16 cellular contexts compared by ENCODE assay signal in genomic region chr1:169345500-169345899, GRCh38. TPM values are rescaled to one million over a fixed set of nuclear protein-coding genes. Genes with fewer than 3 reads are reported as not detected.
DNase-seq lines count a peak whose midpoint lies in the region; ATAC-seq, FAIRE-seq and TF ChIP-seq lines count a peak whose summit lies in the region.
"Had no signal": no experiment of that assay in that cellular context is flagged by ENCODE, and none has a peak within 500 bp of the region (broad histone marks: within the 10 kb centered on the region; RNA-seq: fewer than 3 reads in every experiment).

No MANE protein-coding gene starts in this region.

- H3K9me2 ChIP-seq in hepatocyte (replicated peaks; ENCODE audit: insufficient read depth), result no peaks in the 10 kb centered on the region

- no peak for TF ChIP-seq EP300 in HepG2 (IDR thresholded peaks at IDR 0.05; ENCODE audit: low read depth in 2 of 2, low read length in 2 of 2)
- TF ChIP-seq EP300 in HepG2 (CRISPR knock-in tag; IDR thresholded peaks at IDR 0.05; ENCODE audit: borderline replicate concordance), result no peak

- H3K79me2 ChIP-seq in HepG2 (ENCODE audit: insufficient read depth, low read length), result no peaks in the 10 kb centered on the region
- H3K79me2 ChIP-seq in hepatocyte, result peaks cover 6% of the 10 kb centered on the region

- H2AFZ ChIP-seq in HepG2 (ENCODE audit: low read length) (no peak overlapping the region), hepatocyte (no peak overlapping the region)

- TF ChIP-seq CTCF in HepG2 (CRISPR knock-in tag; IDR thresholded peaks at IDR 0.05), result no peak
- no peak for TF ChIP-seq CTCF in right lobe of liver (IDR thresholded peaks at IDR 0.05)
- no peak for TF ChIP-seq CTCF in hepatocyte (IDR thresholded peaks at IDR 0.05; ENCODE audit: poor library complexity)
- TF ChIP-seq CTCF in esophagus squamous epithelium (IDR thresholded peaks at IDR 0.05), result no peak

- intact Hi-C loops in HepG2 (cut with micrococcal nuclease; ENCODE audit: unreplicated experiment), result loop anchor here (5.0 kb wide), 3 partner anchors 198 to 358 kb away; partner anchors contain the start of gene ATP1B1
- intact Hi-C loops in right lobe of liver (cut with DNase I), result loop anchor here in 1 of 2 donors (10.0 kb wide), 1 partner anchor 741 kb away; no protein-coding TSS in a partner anchor
- intact Hi-C loops in esophagus squamous epithelium (cut with DNase I), result loop anchor here (10.0 kb wide), 1 partner anchor 741 kb away; no protein-coding TSS in a partner anchor

- POLR2A ChIA-PET in HepG2 (lab: Yijun Ruan, JAX), result no interaction called here

- H3K4me3 ChIP-seq in HepG2 (replicated peaks in 1 of 3; ENCODE audit: insufficient read depth in 1 of 3, low read depth in 2 of 3, low read length in 3 of 3) (no peak overlapping the region), right lobe of liver (no peak overlapping the region), hepatocyte (no peak overlapping the region), esophagus squamous epithelium (no peak overlapping the region)
- H3K4me3 ChIP-seq: BLaER1 treated with 17β-estradiol and CSF1 and Interleukin-3, amounts not matched to agents 10 nM and 100 nM had no signal

- peaks cover 6% of the 10 kb centered on the region for H3K36me3 Mint-ChIP-seq in T-helper 17 cell (ENCODE audit: low read depth)
- H3K36me3 Mint-ChIP-seq: CD8-positive, alpha-beta T cell had no signal

- DNase-seq in HepG2 (ENCODE audit: low spot score) (peak; percentile 5), right lobe of liver (no peak), T-helper 17 cell (no peak), hepatocyte (ENCODE audit: low spot score) (peak; percentile 8), A172 (ENCODE audit: low spot score) (no peak), esophagus squamous epithelium (lab: John Stamatoyannopoulos, UW) (no peak)
- DNase-seq: 8988T; CD8-positive, alpha-beta T cell; GOT3; H9 had no signal

- BruUV-seq in HepG2 (replicated peaks; lab: Mats Ljungman, UMichigan), result no TSS peak

- WGBS in HepG2 (ENCODE audit: low lambda C conversion rate), result 97% methylated on average over 1 of the region's 1 CpG
- WGBS in right lobe of liver (ENCODE audit: insufficient coverage, low coverage, low lambda C conversion rate, missing lambda C conversion rate), result 100% methylated on average over 1 of the region's 1 CpG
- WGBS in hepatocyte (ENCODE audit: low lambda C conversion rate, missing lambda C conversion rate), result 74% methylated on average over 1 of the region's 1 CpG
- 97 to 100% methylated on average over 1 of the region's 1 CpG for WGBS in esophagus squamous epithelium, 2 donors

- H3K9ac ChIP-seq in HepG2 (ENCODE audit: insufficient read depth, low read depth, low read length), result no peak overlapping the region
- H3K9ac ChIP-seq: BLaER1 treated with 17β-estradiol and CSF1 and Interleukin-3, amounts not matched to agents 10 nM and 100 nM had no signal

- H3K9me3 ChIP-seq in HepG2 (ENCODE audit: low read length) (no peaks in the 10 kb centered on the region), right lobe of liver (no peaks in the 10 kb centered on the region), T-helper 17 cell (ENCODE audit: control insufficient read depth, low read length, poor library complexity, severe bottlenecking) (no peaks in the 10 kb centered on the region), hepatocyte (ENCODE audit: low read depth) (no peaks in the 10 kb centered on the region), esophagus squamous epithelium (no peaks in the 10 kb centered on the region)

- CTCF ChIA-PET in HepG2 (lab: Yijun Ruan, JAX; ENCODE audit: low intra/inter-chr PET ratio, low total read pairs), result no interaction called here

- peaks cover 7% of the 10 kb centered on the region for H3K4me1 Mint-ChIP-seq in T-helper 17 cell

- no peak overlapping the region for H3K4me3 Mint-ChIP-seq in T-helper 17 cell
- H3K4me3 Mint-ChIP-seq: B cell; CD8-positive, alpha-beta T cell; H9 had no signal

- H3K36me3 ChIP-seq in HepG2 (replicated peaks in 1 of 2; ENCODE audit: control insufficient read depth in 1 of 2, insufficient read depth in 2 of 2, low read length in 2 of 2) (no peaks in the 10 kb centered on the region), right lobe of liver (no peaks in the 10 kb centered on the region), hepatocyte (replicated peaks; ENCODE audit: insufficient read depth, low read depth) (no peaks in the 10 kb centered on the region), esophagus squamous epithelium (no peaks in the 10 kb centered on the region)

- no peak for FAIRE-seq in HepG2 (lab: Jason Lieb, UNC)
- FAIRE-seq: G401.6, GM12892 had no signal

- ATAC-seq in HepG2, result no peak
- ATAC-seq in right lobe of liver, result no peak
- no peak for ATAC-seq in T-helper 17 cell
- no peak for ATAC-seq in GM18907 (IDR thresholded peaks at IDR 0.05; ENCODE audit: unreplicated experiment)
- no peak for ATAC-seq in HG02623 (IDR thresholded peaks at IDR 0.05; ENCODE audit: unreplicated experiment)
- ATAC-seq: CD8-positive, alpha-beta T cell had no signal

- H3K27ac ChIP-seq in HepG2 (ENCODE audit: extremely low read length, insufficient read depth, low read length) (no peak overlapping the region), right lobe of liver (no peak overlapping the region), hepatocyte (peak overlapping the region; percentile 60), esophagus squamous epithelium (no peak overlapping the region)
- H3K27ac ChIP-seq: BLaER1 treated with 17β-estradiol and CSF1 and Interleukin-3, amounts not matched to agents 10 nM and 100 nM had no signal

- no peaks in the 10 kb centered on the region for H4K20me1 ChIP-seq in HepG2 (ENCODE audit: insufficient read depth, low read length)
- no peaks in the 10 kb centered on the region for H4K20me1 ChIP-seq in hepatocyte (ENCODE audit: insufficient read depth, poor library complexity, severe bottlenecking)
- H4K20me1 ChIP-seq: BLaER1 treated with 17β-estradiol and CSF1 and Interleukin-3, amounts not matched to agents 10 nM and 100 nM had no signal

- H3K4me2 ChIP-seq in HepG2 (ENCODE audit: low read depth, low read length) (no peak overlapping the region), hepatocyte (peak overlapping the region; percentile 33)
- H3K4me2 ChIP-seq: BLaER1 treated with 17β-estradiol and CSF1 and Interleukin-3, amounts not matched to agents 10 nM and 100 nM had no signal

- H3K27me3 Mint-ChIP-seq in T-helper 17 cell, result no peaks in the 10 kb centered on the region
- H3K27me3 Mint-ChIP-seq: B cell had no signal

- peaks cover 18% of the 10 kb centered on the region for H3K4me1 ChIP-seq in HepG2 (ENCODE audit: insufficient read depth, low read length)
- no peaks in the 10 kb centered on the region for H3K4me1 ChIP-seq in right lobe of liver
- H3K4me1 ChIP-seq in hepatocyte (ENCODE audit: insufficient read depth), result peaks cover 13% of the 10 kb centered on the region
- H3K4me1 ChIP-seq in esophagus squamous epithelium, result no peaks in the 10 kb centered on the region

- in situ Hi-C loops in HepG2 (cut with HindIII; ENCODE audit: extremely low pct_ligation_motif_present, low pct_unique_long_range_greater_than_20kb), result loop anchor here (5.0 to 10.0 kb wide), 2 partner anchors 221 to 733 kb away; no protein-coding TSS in a partner anchor

- peak overlapping the region; percentile 65 for H3K27ac Mint-ChIP-seq in T-helper 17 cell
- H3K27ac Mint-ChIP-seq: B cell; CD8-positive, alpha-beta T cell had no signal

- no peak for TF ChIP-seq RAD21 in HepG2 (CRISPR knock-in tag; IDR thresholded peaks at IDR 0.05)

- TF ChIP-seq POLR2A in HepG2 (IDR thresholded peaks at IDR 0.05; ENCODE audit: insufficient read depth in 1 of 2, low read depth in 2 of 2, low read length in 2 of 2), result no peak
- TF ChIP-seq POLR2A in right lobe of liver (IDR thresholded peaks at IDR 0.05), result no peak
- no peak for TF ChIP-seq POLR2A in esophagus squamous epithelium (IDR thresholded peaks at IDR 0.05)

- H3K27me3 ChIP-seq in HepG2 (ENCODE audit: control insufficient read depth in 1 of 2, insufficient read depth in 2 of 2, low read length in 2 of 2), result no peaks in the 10 kb centered on the region
- H3K27me3 ChIP-seq in right lobe of liver, result no peaks in the 10 kb centered on the region
- H3K27me3 ChIP-seq in hepatocyte, result no peaks in the 10 kb centered on the region
- no peaks in the 10 kb centered on the region for H3K27me3 ChIP-seq in esophagus squamous epithelium
- H3K27me3 ChIP-seq: BLaER1 treated with 17β-estradiol and CSF1 and Interleukin-3, amounts not matched to agents 10 nM and 100 nM had no signal

RNA-seq across cellular contexts. Expression of gene NME7, which starts 22.1 kb away (rescaled TPM):
- total RNA-seq in HepG2 (2016; rRNA removed; fragmentation: Illumina TruSeq; extraction: Trizol) (22.5 and 29.5 TPM in 2 replicates), right lobe of liver (1 to 10 TPM; 2.0 to 6.5 (median 5.3) TPM), T-helper 17 cell (1 to 10 TPM; 9.1 to 9.2 TPM), hepatocyte (13.7 and 25.4 TPM in 2 replicates), esophagus squamous epithelium (10 to 100 TPM in 1 of 4 donors, 1 to 10 TPM in 3; 5.7 to 10.7 (median 7.4) TPM)
- total RNA-seq in HepG2 (2016; cell fraction: cytosol; rRNA removed; fragmentation: Illumina TruSeq; extraction: Trizol; ENCODE audit: low read depth), result 13.0 and 13.8 TPM in 2 replicates
- 22.8 and 33.1 TPM in 2 replicates for total RNA-seq in HepG2 (2016; cell fraction: insoluble cytoplasmic fraction; rRNA removed; fragmentation: Illumina TruSeq; extraction: Trizol)
- total RNA-seq in HepG2 (2016; cell fraction: membrane; rRNA removed; fragmentation: Illumina TruSeq; extraction: Trizol), result 20.2 and 23.2 TPM in 2 replicates
- total RNA-seq in HepG2 (2016; cell fraction: nucleus; rRNA removed; fragmentation: Illumina TruSeq; extraction: Trizol), result 14.9 and 18.6 TPM in 2 replicates
- polyA plus RNA-seq in HepG2 (2011; rRNA removed) (5.1 and 9.4 TPM in 2 replicates), hepatocyte (65.2 and 76.5 TPM in 2 replicates)
- 4.7 and 5.7 TPM in 2 replicates for polyA plus RNA-seq in HepG2 (2011; cell fraction: cytosol; rRNA removed)
- polyA plus RNA-seq in HepG2 (2011; cell fraction: nucleus; rRNA removed), result 2.6 and 3.8 TPM in 2 replicates
- polyA plus RNA-seq in HepG2 (2012), result 10.8 and 67.5 TPM in 2 replicates
- polyA plus RNA-seq in HepG2 (2016; cell fraction: cytosol; fragmentation: Illumina TruSeq; extraction: Trizol; ENCODE audit: low read depth), result 10.7 and 12.2 TPM in 2 replicates
- 28.0 and 28.7 TPM in 2 replicates for polyA plus RNA-seq in HepG2 (2016; cell fraction: insoluble cytoplasmic fraction; fragmentation: Illumina TruSeq; extraction: Trizol; ENCODE audit: low read depth)
- polyA plus RNA-seq in HepG2 (2016; cell fraction: membrane; fragmentation: Illumina TruSeq; extraction: Trizol; ENCODE audit: low read depth), result 12.8 and 19.1 TPM in 2 replicates
- 12.1 and 13.0 TPM in 2 replicates for polyA plus RNA-seq in HepG2 (2016; cell fraction: nucleus; fragmentation: Illumina TruSeq; extraction: Trizol; ENCODE audit: insufficient read depth, low read depth)
- polyA minus RNA-seq in HepG2 (2011; rRNA and poly(A)+ RNA removed; ENCODE audit: low replicate concordance), result 11.9 and 14.6 TPM in 2 replicates
- polyA minus RNA-seq in HepG2 (2011; cell fraction: cytosol; rRNA and poly(A)+ RNA removed), result 4.9 and 11.1 TPM in 2 replicates
- polyA minus RNA-seq in HepG2 (2011; cell fraction: nucleus; rRNA and poly(A)+ RNA removed), result 24.8 and 30.7 TPM in 2 replicates
- 83.7 and 92.4 TPM in 2 replicates for total RNA-seq in A172 (2014; rRNA removed; shearing (Covaris generic))

RNA-seq across cellular contexts. Expression of gene BLZF1, which starts 22.5 kb away (rescaled TPM):
- total RNA-seq in HepG2 (2016; rRNA removed; fragmentation: Illumina TruSeq; extraction: Trizol) (13.7 and 18.7 TPM in 2 replicates), right lobe of liver (10 to 100 TPM in 3 of 6 experiments, 1 to 10 TPM in 3; 8.2 to 13.2 (median 10.1) TPM), T-helper 17 cell (10 to 100 TPM; 13.5 to 16.7 TPM), hepatocyte (22.3 and 29.6 TPM in 2 replicates), esophagus squamous epithelium (10 to 100 TPM; 25.7 to 44.6 (median 37.7) TPM)
- total RNA-seq in HepG2 (2016; cell fraction: cytosol; rRNA removed; fragmentation: Illumina TruSeq; extraction: Trizol; ENCODE audit: low read depth), result 2.1 and 2.3 TPM in 2 replicates
- total RNA-seq in HepG2 (2016; cell fraction: insoluble cytoplasmic fraction; rRNA removed; fragmentation: Illumina TruSeq; extraction: Trizol), result 13.4 and 17.0 TPM in 2 replicates
- 6.2 and 6.7 TPM in 2 replicates for total RNA-seq in HepG2 (2016; cell fraction: membrane; rRNA removed; fragmentation: Illumina TruSeq; extraction: Trizol)
- total RNA-seq in HepG2 (2016; cell fraction: nucleus; rRNA removed; fragmentation: Illumina TruSeq; extraction: Trizol), result 19.7 and 22.9 TPM in 2 replicates
- polyA plus RNA-seq in HepG2 (2011; rRNA removed) (4.2 and 4.5 TPM in 2 replicates), hepatocyte (16.3 and 17.1 TPM in 2 replicates)
- polyA plus RNA-seq in HepG2 (2011; cell fraction: cytosol; rRNA removed), result 1.3 and 2.6 TPM in 2 replicates
- 4.4 and 5.8 TPM in 2 replicates for polyA plus RNA-seq in HepG2 (2011; cell fraction: nucleus; rRNA removed)
- polyA plus RNA-seq in HepG2 (2012), result 4.7 and 5.1 TPM in 2 replicates
- 0.73 and 1.00 TPM in 2 replicates for polyA plus RNA-seq in HepG2 (2016; cell fraction: cytosol; fragmentation: Illumina TruSeq; extraction: Trizol; ENCODE audit: low read depth)
- polyA plus RNA-seq in HepG2 (2016; cell fraction: insoluble cytoplasmic fraction; fragmentation: Illumina TruSeq; extraction: Trizol; ENCODE audit: low read depth), result 14.9 and 15.4 TPM in 2 replicates
- polyA plus RNA-seq in HepG2 (2016; cell fraction: membrane; fragmentation: Illumina TruSeq; extraction: Trizol; ENCODE audit: low read depth), result 2.1 TPM in 2 replicates
- 13.6 and 15.6 TPM in 2 replicates for polyA plus RNA-seq in HepG2 (2016; cell fraction: nucleus; fragmentation: Illumina TruSeq; extraction: Trizol; ENCODE audit: insufficient read depth, low read depth)
- polyA minus RNA-seq in HepG2 (2011; rRNA and poly(A)+ RNA removed; ENCODE audit: low replicate concordance), result 1.2 and 3.6 TPM in 2 replicates
- 2.6 and 3.0 TPM in 2 replicates for polyA minus RNA-seq in HepG2 (2011; cell fraction: cytosol; rRNA and poly(A)+ RNA removed)
- 38.8 and 39.5 TPM in 2 replicates for polyA minus RNA-seq in HepG2 (2011; cell fraction: nucleus; rRNA and poly(A)+ RNA removed)
- total RNA-seq in A172 (2014; rRNA removed; shearing (Covaris generic)), result 41.3 and 46.3 TPM in 2 replicates

Comparison
In these comparisons a context has a peak if more than half of its experiments do, and no peak if none do; other contexts are left out.
1. DNase-seq: peak in HepG2 (single experiment) and hepatocyte (single experiment); none in right lobe of liver (0 of 3), T-helper 17 cell (0 of 3), A172 (single experiment) and esophagus squamous epithelium (single experiment).